ENCODE assay signal across 1 cellular context in the genomic region with DNA sequence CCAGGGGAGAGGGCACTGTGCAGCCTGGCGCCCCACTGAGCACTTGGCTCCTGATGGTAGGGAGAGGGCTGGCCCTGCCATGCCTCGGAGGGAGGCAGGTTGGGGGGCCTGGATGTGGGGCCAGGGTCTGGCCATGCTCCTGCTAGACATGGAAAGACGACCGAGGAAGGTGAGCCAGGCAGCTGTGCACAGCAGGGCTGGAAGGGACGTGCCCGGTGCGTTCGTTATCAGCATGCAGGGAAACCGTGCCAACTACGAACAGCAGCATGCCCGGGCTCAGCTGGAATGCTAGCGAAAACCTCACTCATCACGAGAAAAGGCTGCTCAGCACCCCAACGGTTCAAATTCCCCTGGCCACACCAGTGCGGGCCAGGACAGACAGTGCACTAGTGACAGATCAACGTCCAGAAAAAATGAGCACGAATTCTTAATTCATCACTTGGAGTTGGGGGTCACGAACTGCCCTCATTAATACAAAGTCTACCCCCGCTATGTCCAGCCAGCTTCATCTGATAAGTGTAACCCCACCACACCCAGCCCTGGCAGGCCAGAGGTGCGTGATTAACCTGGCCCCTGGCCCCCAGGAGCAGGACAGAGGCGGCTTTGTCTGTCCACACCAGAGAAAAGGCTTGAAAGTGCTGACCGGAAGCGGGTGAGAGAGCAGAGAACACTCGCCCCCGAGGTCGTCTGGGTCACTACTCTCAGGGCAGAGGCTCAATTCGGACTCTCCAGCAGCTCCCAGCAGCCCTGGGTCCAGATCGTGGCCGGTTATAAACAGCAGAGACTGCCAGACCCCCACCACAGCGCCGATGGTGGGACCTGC.
TF ChIP-seq lines count a peak whose summit lies in the region.

No MANE protein-coding gene starts in this region.

TF ChIP-seq in HepG2, 621 proteins besides CTCF, POLR2A, EP300 and RAD21 (continued from another document and continues in another):
- TF ChIP-seq, protein P1, sequence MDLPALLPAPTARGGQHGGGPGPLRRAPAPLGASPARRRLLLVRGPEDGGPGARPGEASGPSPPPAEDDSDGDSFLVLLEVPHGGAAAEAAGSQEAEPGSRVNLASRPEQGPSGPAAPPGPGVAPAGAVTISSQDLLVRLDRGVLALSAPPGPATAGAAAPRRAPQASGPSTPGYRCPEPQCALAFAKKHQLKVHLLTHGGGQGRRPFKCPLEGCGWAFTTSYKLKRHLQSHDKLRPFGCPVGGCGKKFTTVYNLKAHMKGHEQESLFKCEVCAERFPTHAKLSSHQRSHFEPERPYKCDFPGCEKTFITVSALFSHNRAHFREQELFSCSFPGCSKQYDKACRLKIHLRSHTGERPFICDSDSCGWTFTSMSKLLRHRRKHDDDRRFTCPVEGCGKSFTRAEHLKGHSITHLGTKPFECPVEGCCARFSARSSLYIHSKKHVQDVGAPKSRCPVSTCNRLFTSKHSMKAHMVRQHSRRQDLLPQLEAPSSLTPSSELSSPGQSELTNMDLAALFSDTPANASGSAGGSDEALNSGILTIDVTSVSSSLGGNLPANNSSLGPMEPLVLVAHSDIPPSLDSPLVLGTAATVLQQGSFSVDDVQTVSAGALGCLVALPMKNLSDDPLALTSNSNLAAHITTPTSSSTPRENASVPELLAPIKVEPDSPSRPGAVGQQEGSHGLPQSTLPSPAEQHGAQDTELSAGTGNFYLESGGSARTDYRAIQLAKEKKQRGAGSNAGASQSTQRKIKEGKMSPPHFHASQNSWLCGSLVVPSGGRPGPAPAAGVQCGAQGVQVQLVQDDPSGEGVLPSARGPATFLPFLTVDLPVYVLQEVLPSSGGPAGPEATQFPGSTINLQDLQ (CRISPR knock-in tag; IDR thresholded peaks at IDR 0.05) = 0 out of 2 replicates have a peak, but pooled peaks have one; percentile 49
- TF ChIP-seq TMF1 (CRISPR knock-in tag; IDR thresholded peaks at IDR 0.05; ENCODE audit: low read depth) (peak; percentile 54; the same call in 1 of the 2 replicates), LCORL (IDR thresholded peaks at IDR 0.05) (no peak), LCORL (CRISPR knock-in tag; IDR thresholded peaks at IDR 0.05) (peak; percentile 97), ZNF563 (CRISPR knock-in tag; IDR thresholded peaks at IDR 0.05) (no peak), PRPF4 (IDR thresholded peaks at IDR 0.05; ENCODE audit: low read depth, low read length, poor library complexity, severe bottlenecking) (no peak), ARNT (IDR thresholded peaks at IDR 0.05) (no peak), ZNF367 (CRISPR knock-in tag; IDR thresholded peaks at IDR 0.05; ENCODE audit: borderline replicate concordance) (no peak), ZFP1 (CRISPR knock-in tag; IDR thresholded peaks at IDR 0.05) (0 out of 2 replicates have a peak, but pooled peaks have one; percentile 51), MYC (CRISPR knock-in tag; IDR thresholded peaks at IDR 0.05; ENCODE audit: borderline replicate concordance) (peak; percentile 28; the same call in 1 of the 2 replicates), RAD51 (IDR thresholded peaks at IDR 0.05; ENCODE audit: borderline replicate concordance) (no peak), ZBTB7B (CRISPR knock-in tag; IDR thresholded peaks at IDR 0.05) (peak; percentile 98), ZNF841 (CRISPR knock-in tag; IDR thresholded peaks at IDR 0.05; ENCODE audit: borderline replicate concordance) (no peak), BRCA1 (CRISPR knock-in tag; IDR thresholded peaks at IDR 0.05) (no peak), ZNF136 (CRISPR knock-in tag; IDR thresholded peaks at IDR 0.05; ENCODE audit: low read depth) (peak; percentile 90; the same call in 1 of the 2 replicates), MLLT10 (CRISPR knock-in tag; IDR thresholded peaks at IDR 0.05) (no peak), NR2F6 (IDR thresholded peaks at IDR 0.05) (peak; percentile 96), NR2F6 (CRISPR knock-in tag; IDR thresholded peaks at IDR 0.05) (peak; percentile 98), MTF1 (CRISPR knock-in tag; IDR thresholded peaks at IDR 0.05) (no peak), ZNF343 (CRISPR knock-in tag; IDR thresholded peaks at IDR 0.05) (peak; percentile 76; the same call in 1 of the 2 replicates), ZNF335 (CRISPR knock-in tag; IDR thresholded peaks at IDR 0.05) (no peak), ZFP36L1 (CRISPR knock-in tag; IDR thresholded peaks at IDR 0.05) (no peak), ZNF3 (CRISPR knock-in tag; IDR thresholded peaks at IDR 0.05) (no peak), SIN3B (IDR thresholded peaks at IDR 0.05; ENCODE audit: low read length) (no peak), THAP11 (CRISPR knock-in tag; IDR thresholded peaks at IDR 0.05) (peak; percentile 65; the same call in 1 of the 2 replicates), ZNF577 (CRISPR knock-in tag; IDR thresholded peaks at IDR 0.05; ENCODE audit: borderline replicate concordance, low read depth) (no peak), CREM (IDR thresholded peaks at IDR 0.05) (peak; percentile 63; the same call in 1 of the 2 replicates), CREM (CRISPR knock-in tag; IDR thresholded peaks at IDR 0.05) (no peak), ELF1 (CRISPR knock-in tag; IDR thresholded peaks at IDR 0.05) (peak; percentile 77), CC2D1A (CRISPR knock-in tag; IDR thresholded peaks at IDR 0.05) (no peak), HDAC6 (IDR thresholded peaks at IDR 0.05; ENCODE audit: low read depth, low read length) (no peak), ZSCAN20 (CRISPR knock-in tag; IDR thresholded peaks at IDR 0.05; ENCODE audit: borderline replicate concordance) (no peak), ZNF263 (CRISPR knock-in tag; IDR thresholded peaks at IDR 0.05) (no peak; the same call in 1 of the 2 replicates), ZSCAN21 (CRISPR knock-in tag; IDR thresholded peaks at IDR 0.05; ENCODE audit: borderline replicate concordance) (no peak), SMYD3 (CRISPR knock-in tag; IDR thresholded peaks at IDR 0.05) (peak; percentile 54; the same call in 1 of the 2 replicates), ZNF180 (CRISPR knock-in tag; IDR thresholded peaks at IDR 0.05; ENCODE audit: borderline replicate concordance, low read depth) (no peak), CHCHD3 (CRISPR knock-in tag; IDR thresholded peaks at IDR 0.05) (no peak), ZNF616 (CRISPR knock-in tag; IDR thresholded peaks at IDR 0.05; ENCODE audit: low read depth) (no peak), ZNF749 (CRISPR knock-in tag; IDR thresholded peaks at IDR 0.05; ENCODE audit: borderline replicate concordance) (0 out of 2 replicates have a peak, but pooled peaks have one; percentile 26), KDM4B (CRISPR knock-in tag; IDR thresholded peaks at IDR 0.05) (peak; percentile 18; the same call in 1 of the 2 replicates)
- TF ChIP-seq, protein P2, sequence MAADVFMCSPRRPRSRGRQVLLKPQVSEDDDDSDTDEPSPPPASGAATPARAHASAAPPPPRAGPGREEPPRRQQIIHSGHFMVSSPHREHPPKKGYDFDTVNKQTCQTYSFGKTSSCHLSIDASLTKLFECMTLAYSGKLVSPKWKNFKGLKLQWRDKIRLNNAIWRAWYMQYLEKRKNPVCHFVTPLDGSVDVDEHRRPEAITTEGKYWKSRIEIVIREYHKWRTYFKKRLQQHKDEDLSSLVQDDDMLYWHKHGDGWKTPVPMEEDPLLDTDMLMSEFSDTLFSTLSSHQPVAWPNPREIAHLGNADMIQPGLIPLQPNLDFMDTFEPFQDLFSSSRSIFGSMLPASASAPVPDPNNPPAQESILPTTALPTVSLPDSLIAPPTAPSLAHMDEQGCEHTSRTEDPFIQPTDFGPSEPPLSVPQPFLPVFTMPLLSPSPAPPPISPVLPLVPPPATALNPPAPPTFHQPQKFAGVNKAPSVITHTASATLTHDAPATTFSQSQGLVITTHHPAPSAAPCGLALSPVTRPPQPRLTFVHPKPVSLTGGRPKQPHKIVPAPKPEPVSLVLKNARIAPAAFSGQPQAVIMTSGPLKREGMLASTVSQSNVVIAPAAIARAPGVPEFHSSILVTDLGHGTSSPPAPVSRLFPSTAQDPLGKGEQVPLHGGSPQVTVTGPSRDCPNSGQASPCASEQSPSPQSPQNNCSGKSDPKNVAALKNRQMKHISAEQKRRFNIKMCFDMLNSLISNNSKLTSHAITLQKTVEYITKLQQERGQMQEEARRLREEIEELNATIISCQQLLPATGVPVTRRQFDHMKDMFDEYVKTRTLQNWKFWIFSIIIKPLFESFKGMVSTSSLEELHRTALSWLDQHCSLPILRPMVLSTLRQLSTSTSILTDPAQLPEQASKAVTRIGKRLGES (CRISPR knock-in tag; IDR thresholded peaks at IDR 0.05; ENCODE audit: borderline replicate concordance) = peak; percentile 80; the same call in 1 of the 2 replicates
- TF ChIP-seq, protein P3, sequence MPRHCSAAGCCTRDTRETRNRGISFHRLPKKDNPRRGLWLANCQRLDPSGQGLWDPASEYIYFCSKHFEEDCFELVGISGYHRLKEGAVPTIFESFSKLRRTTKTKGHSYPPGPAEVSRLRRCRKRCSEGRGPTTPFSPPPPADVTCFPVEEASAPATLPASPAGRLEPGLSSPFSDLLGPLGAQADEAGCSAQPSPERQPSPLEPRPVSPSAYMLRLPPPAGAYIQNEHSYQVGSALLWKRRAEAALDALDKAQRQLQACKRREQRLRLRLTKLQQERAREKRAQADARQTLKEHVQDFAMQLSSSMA (CRISPR knock-in tag; IDR thresholded peaks at IDR 0.05) = no peak
- TF ChIP-seq, protein P4, sequence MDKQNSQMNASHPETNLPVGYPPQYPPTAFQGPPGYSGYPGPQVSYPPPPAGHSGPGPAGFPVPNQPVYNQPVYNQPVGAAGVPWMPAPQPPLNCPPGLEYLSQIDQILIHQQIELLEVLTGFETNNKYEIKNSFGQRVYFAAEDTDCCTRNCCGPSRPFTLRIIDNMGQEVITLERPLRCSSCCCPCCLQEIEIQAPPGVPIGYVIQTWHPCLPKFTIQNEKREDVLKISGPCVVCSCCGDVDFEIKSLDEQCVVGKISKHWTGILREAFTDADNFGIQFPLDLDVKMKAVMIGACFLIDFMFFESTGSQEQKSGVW (CRISPR knock-in tag; IDR thresholded peaks at IDR 0.05; ENCODE audit: borderline replicate concordance) = no peak
- TF ChIP-seq, protein P5, sequence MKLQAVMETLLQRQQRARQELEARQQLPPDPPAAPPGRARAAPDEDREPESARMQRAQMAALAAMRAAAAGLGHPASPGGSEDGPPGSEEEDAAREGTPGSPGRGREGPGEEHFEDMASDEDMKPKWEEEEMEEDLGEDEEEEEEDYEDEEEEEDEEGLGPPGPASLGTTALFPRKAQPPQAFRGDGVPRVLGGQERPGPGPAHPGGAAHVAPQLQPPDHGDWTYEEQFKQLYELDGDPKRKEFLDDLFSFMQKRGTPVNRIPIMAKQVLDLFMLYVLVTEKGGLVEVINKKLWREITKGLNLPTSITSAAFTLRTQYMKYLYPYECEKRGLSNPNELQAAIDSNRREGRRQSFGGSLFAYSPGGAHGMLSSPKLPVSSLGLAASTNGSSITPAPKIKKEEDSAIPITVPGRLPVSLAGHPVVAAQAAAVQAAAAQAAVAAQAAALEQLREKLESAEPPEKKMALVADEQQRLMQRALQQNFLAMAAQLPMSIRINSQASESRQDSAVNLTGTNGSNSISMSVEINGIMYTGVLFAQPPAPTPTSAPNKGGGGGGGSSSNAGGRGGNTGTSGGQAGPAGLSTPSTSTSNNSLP (IDR thresholded peaks at IDR 0.05; ENCODE audit: low read depth, low read length) = 0 out of 2 replicates have a peak, but pooled peaks have one; percentile 19
- TF ChIP-seq, protein P6, sequence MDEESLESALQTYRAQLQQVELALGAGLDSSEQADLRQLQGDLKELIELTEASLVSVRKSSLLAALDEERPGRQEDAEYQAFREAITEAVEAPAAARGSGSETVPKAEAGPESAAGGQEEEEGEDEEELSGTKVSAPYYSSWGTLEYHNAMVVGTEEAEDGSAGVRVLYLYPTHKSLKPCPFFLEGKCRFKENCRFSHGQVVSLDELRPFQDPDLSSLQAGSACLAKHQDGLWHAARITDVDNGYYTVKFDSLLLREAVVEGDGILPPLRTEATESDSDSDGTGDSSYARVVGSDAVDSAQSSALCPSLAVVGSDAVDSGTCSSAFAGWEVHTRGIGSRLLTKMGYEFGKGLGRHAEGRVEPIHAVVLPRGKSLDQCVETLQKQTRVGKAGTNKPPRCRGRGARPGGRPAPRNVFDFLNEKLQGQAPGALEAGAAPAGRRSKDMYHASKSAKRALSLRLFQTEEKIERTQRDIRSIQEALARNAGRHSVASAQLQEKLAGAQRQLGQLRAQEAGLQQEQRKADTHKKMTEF (CRISPR knock-in tag; IDR thresholded peaks at IDR 0.05) = peak; percentile 84
- TF ChIP-seq, protein P7, sequence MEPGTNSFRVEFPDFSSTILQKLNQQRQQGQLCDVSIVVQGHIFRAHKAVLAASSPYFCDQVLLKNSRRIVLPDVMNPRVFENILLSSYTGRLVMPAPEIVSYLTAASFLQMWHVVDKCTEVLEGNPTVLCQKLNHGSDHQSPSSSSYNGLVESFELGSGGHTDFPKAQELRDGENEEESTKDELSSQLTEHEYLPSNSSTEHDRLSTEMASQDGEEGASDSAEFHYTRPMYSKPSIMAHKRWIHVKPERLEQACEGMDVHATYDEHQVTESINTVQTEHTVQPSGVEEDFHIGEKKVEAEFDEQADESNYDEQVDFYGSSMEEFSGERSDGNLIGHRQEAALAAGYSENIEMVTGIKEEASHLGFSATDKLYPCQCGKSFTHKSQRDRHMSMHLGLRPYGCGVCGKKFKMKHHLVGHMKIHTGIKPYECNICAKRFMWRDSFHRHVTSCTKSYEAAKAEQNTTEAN (CRISPR knock-in tag; conservative IDR thresholded peaks at IDR 0.05) = peak; percentile 75; the same call in 1 of the 2 replicates
- TF ChIP-seq, protein P8, sequence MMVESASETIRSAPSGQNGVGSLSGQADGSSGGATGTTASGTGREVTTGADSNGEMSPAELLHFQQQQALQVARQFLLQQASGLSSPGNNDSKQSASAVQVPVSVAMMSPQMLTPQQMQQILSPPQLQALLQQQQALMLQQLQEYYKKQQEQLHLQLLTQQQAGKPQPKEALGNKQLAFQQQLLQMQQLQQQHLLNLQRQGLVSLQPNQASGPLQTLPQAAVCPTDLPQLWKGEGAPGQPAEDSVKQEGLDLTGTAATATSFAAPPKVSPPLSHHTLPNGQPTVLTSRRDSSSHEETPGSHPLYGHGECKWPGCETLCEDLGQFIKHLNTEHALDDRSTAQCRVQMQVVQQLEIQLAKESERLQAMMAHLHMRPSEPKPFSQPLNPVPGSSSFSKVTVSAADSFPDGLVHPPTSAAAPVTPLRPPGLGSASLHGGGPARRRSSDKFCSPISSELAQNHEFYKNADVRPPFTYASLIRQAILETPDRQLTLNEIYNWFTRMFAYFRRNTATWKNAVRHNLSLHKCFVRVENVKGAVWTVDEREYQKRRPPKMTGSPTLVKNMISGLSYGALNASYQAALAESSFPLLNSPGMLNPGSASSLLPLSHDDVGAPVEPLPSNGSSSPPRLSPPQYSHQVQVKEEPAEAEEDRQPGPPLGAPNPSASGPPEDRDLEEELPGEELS (CRISPR knock-in tag; IDR thresholded peaks at IDR 0.05) = peak; percentile 75
